ENCODE assay signal across 13 cellular contexts in the genomic region with DNA sequence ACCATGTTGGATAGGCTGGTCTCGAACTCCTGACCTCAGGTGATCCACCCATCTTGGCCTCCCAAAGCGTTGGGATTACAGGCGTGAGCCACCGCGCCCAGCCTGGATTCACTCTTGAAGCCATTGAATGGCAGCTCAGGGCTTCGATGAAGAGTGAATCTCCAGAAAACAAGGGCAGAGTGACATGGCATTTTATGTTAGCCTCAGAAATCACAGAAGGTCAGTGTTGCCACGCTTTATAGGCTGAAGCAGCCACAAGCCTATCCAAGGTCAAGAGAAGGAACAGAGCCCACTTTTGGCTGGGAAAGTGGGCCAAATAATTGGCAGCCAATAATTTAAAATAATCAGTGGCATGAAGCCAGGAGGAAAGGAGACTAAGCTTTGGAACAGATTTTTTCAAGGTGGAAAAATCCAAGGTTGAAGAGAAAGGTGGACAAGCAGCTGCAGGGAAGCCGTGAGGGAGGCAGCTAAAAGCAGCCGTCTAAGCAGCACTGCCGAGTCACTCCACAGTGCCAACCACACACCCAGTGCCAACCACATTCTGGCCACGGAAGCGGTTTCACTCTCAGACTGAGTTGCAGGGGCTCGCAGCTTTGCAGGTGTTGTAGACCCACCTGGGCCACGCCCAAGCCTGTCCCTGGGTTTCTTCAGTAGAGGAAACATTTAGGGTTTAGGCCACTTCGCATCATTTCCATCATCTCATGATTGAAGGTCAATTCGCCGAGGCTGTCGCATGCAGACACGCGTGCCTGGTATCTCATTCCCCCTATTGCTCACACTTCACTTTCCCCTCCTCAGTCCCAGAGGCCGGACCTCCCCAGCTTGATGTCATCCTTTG. TPM values are rescaled to one million over a fixed set of nuclear protein-coding genes. Genes with fewer than 3 reads are reported as not detected.
DNase-seq lines count a peak whose midpoint lies in the region; ATAC-seq and TF ChIP-seq lines count a peak whose summit lies in the region.
"Had no signal": no experiment of that assay in that cellular context is flagged by ENCODE, and none has a peak within 500 bp of the region (broad histone marks: within the 10 kb centered on the region; RNA-seq: fewer than 3 reads in every experiment).

No MANE protein-coding gene starts in this region.

- H3K4me3 ChIP-seq in GM12865 (ENCODE audit: low read depth, low read length) (no peak overlapping the region), OCI-LY7 (ENCODE audit: low read depth, low read length, poor library complexity, severe bottlenecking) (no peak overlapping the region)
- H3K4me3 ChIP-seq: esophagus muscularis mucosa had no signal

- peak overlapping the region; percentile 85 for H3K27ac ChIP-seq in angular gyrus (ENCODE audit: low read depth, low read length)
- no peak overlapping the region for H3K27ac ChIP-seq in OCI-LY7 (ENCODE audit: low read depth, low read length, poor library complexity, severe bottlenecking)
- H3K27ac ChIP-seq: esophagus muscularis mucosa had no signal

- peak overlapping the region; percentile 22 for H3K4me3 Mint-ChIP-seq in activated CD4-positive, alpha-beta T cell treated with anti-CD3 and anti-CD28 coated beads, Interleukin-2, amount 10 ng/mL, durations not matched to agents 7 days and 5 days

- H3K9me3 ChIP-seq in OCI-LY7 (ENCODE audit: low read length), result no peaks in the 10 kb centered on the region
- H3K9me3 ChIP-seq: esophagus muscularis mucosa had no signal

- H3K4me1 ChIP-seq in OCI-LY7 (ENCODE audit: insufficient read depth, low read length, poor library complexity, severe bottlenecking), result no peaks in the 10 kb centered on the region
- H3K4me1 ChIP-seq: esophagus muscularis mucosa had no signal

- H3K36me3 ChIP-seq in OCI-LY7 (ENCODE audit: insufficient read depth, low read length), result no peaks in the 10 kb centered on the region

- H3K36me3 Mint-ChIP-seq in activated CD4-positive, alpha-beta T cell treated with anti-CD3 and anti-CD28 coated beads, Interleukin-2, amount 10 ng/mL, durations not matched to agents 7 days and 5 days (ENCODE audit: low read depth), result peaks cover under 1% of the 10 kb centered on the region

- H4K20me1 ChIP-seq in OCI-LY7 (ENCODE audit: insufficient read depth, low read length), result no peaks in the 10 kb centered on the region

- TF ChIP-seq CTCF in GM12865 (IDR thresholded peaks at IDR 0.05; ENCODE audit: insufficient read depth, low read depth, low read length, missing control alignments) (no peak), OCI-LY7 (conservative IDR thresholded peaks at IDR 0.05; ENCODE audit: low read length) (no peak)

- intact Hi-C loops in OCI-LY7 (cut with micrococcal nuclease; ENCODE audit: unreplicated experiment), result loop anchor here (5.0 kb wide), 1 partner anchor 50 kb away; no protein-coding TSS in a partner anchor

- H3K9me3 Mint-ChIP-seq in activated CD4-positive, alpha-beta T cell treated with anti-CD3 and anti-CD28 coated beads, Interleukin-2, amount 10 ng/mL, durations not matched to agents 7 days and 5 days, result no peaks in the 10 kb centered on the region

- H3K4me2 ChIP-seq in OCI-LY7 (ENCODE audit: low read length), result no peak overlapping the region

- CTCF ChIA-PET in activated CD4-positive, alpha-beta T cell treated with anti-CD3 and anti-CD28 coated beads, Interleukin-2, amount 10 ng/mL, durations not matched to agents 7 days and 5 days (lab: Charles Lee), result interaction anchor here (0.6 to 2.9 kb wide), 5 partner anchors 9 to 256 kb away, joined by 3 to 11 read pairs (median 4); no protein-coding TSS in a partner anchor
- CTCF ChIA-PET in OCI-LY7 (lab: Charles Lee; ENCODE audit: unreplicated experiment) (no interaction called here), HEK293T (lab: Yijun Ruan, JAX) (no interaction called here)

- POLR2A ChIA-PET in activated CD4-positive, alpha-beta T cell treated with anti-CD3 and anti-CD28 coated beads, Interleukin-2, amount 10 ng/mL, durations not matched to agents 7 days and 5 days (lab: Charles Lee), result interaction anchor here (0.6 kb wide), 1 partner anchor 16 kb away, joined by 3 read pairs; no protein-coding TSS in a partner anchor
- POLR2A ChIA-PET in OCI-LY7 (lab: Charles Lee), result interaction anchor here (0.7 kb wide), 2 partner anchors 75 to 1775 kb away, joined by 6 read pairs; no protein-coding TSS in a partner anchor
- POLR2A ChIA-PET in HEK293T (lab: Yijun Ruan, JAX), result no interaction called here

- H3K79me2 ChIP-seq in OCI-LY7 (ENCODE audit: insufficient read depth, low read depth, low read length), result no peaks in the 10 kb centered on the region

- no peaks in the 10 kb centered on the region for H3K9me2 ChIP-seq in OCI-LY7 (ENCODE audit: insufficient read depth, low read length)

- peaks cover 10% of the 10 kb centered on the region for H3K27me3 Mint-ChIP-seq in activated CD4-positive, alpha-beta T cell treated with anti-CD3 and anti-CD28 coated beads, Interleukin-2, amount 10 ng/mL, durations not matched to agents 7 days and 5 days

- no peak for ATAC-seq in GM21825 (IDR thresholded peaks at IDR 0.05; ENCODE audit: unreplicated experiment)
- ATAC-seq: sciatic nerve had no signal

- peaks cover 20% of the 10 kb centered on the region for H3K4me1 Mint-ChIP-seq in activated CD4-positive, alpha-beta T cell treated with anti-CD3 and anti-CD28 coated beads, Interleukin-2, amount 10 ng/mL, durations not matched to agents 7 days and 5 days

- DNase-seq in GM12865 (ENCODE audit: low read depth) (peak; percentile 57), medulla oblongata (ENCODE audit: extremely low spot score) (no peak), OCI-LY7 (ENCODE audit: low spot score) (no peak), HEK293T (ENCODE audit: extremely low spot score) (no peak)
- DNase-seq in activated CD4-positive, alpha-beta T cell treated with anti-CD3 and anti-CD28 coated beads, Interleukin-2, amount 10 ng/mL, durations not matched to agents 7 days and 5 days, result peak; percentile 66
- peak; percentile 27 to 47 for DNase-seq in stimulated activated CD4-positive, alpha-beta T cell treated with anti-CD3 and anti-CD28 coated beads, Interleukin-4, amount 100 ng/mL, for 4 hours
- DNase-seq: NCI-H1105, Right ventricle myocardium superior had no signal

- H2AFZ ChIP-seq in OCI-LY7 (ENCODE audit: low read length), result no peak overlapping the region

- no peak overlapping the region for H3K27ac Mint-ChIP-seq in activated CD4-positive, alpha-beta T cell treated with anti-CD3 and anti-CD28 coated beads, Interleukin-2, amount 10 ng/mL, durations not matched to agents 7 days and 5 days

- no TSS peak for BruUV-seq in OCI-LY7 (replicated peaks; lab: Mats Ljungman, UMichigan)

TF ChIP-seq in HEK293T, 16 proteins besides CTCF, POLR2A, EP300 and RAD21:
- TF ChIP-seq HDGF (IDR thresholded peaks at IDR 0.05; ENCODE audit: borderline replicate concordance) (no peak), ELF4 (IDR thresholded peaks at IDR 0.05) (no peak), FOXK2 (IDR thresholded peaks at IDR 0.05) (no peak), BHLHE40 (IDR thresholded peaks at IDR 0.05; ENCODE audit: borderline replicate concordance) (no peak), SUZ12 (IDR thresholded peaks at IDR 0.05) (no peak), SP1 (IDR thresholded peaks at IDR 0.05) (no peak), CTBP1 (IDR thresholded peaks at IDR 0.05; ENCODE audit: borderline replicate concordance) (no peak), LEF1 (IDR thresholded peaks at IDR 0.05; ENCODE audit: borderline replicate concordance) (no peak), ZNF384 (IDR thresholded peaks at IDR 0.05) (no peak), L3MBTL2 (conservative IDR thresholded peaks at IDR 0.05) (no peak), FOXA1 (IDR thresholded peaks at IDR 0.05) (no peak), TARDBP (IDR thresholded peaks at IDR 0.05) (no peak), FOXM1 (IDR thresholded peaks at IDR 0.05; ENCODE audit: borderline replicate concordance) (no peak)
- TF ChIP-seq, protein P1, sequence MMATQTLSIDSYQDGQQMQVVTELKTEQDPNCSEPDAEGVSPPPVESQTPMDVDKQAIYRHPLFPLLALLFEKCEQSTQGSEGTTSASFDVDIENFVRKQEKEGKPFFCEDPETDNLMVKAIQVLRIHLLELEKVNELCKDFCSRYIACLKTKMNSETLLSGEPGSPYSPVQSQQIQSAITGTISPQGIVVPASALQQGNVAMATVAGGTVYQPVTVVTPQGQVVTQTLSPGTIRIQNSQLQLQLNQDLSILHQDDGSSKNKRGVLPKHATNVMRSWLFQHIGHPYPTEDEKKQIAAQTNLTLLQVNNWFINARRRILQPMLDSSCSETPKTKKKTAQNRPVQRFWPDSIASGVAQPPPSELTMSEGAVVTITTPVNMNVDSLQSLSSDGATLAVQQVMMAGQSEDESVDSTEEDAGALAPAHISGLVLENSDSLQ (IDR thresholded peaks at IDR 0.05), result no peak
TF ChIP-seq in HEK293T: peak in this region for 0.

RNA-seq across cellular contexts. Expression of a gene that starts 17.4 kb away (rescaled TPM):
- total RNA-seq in activated CD4-positive, alpha-beta T cell treated with anti-CD3 and anti-CD28 coated beads, Interleukin-2, amount 10 ng/mL, durations not matched to agents 7 days and 5 days, result not detected
- total RNA-seq in OCI-LY7 (2014; rRNA removed; shearing (Covaris generic)), result not detected in 2 replicates
- not detected in 2 replicates for total RNA-seq in OCI-LY7 (2022)
- total RNA-seq: esophagus muscularis mucosa, liver, sciatic nerve had no signal

RNA-seq across cellular contexts. Expression of a gene that starts 30.5 kb away (rescaled TPM):
- not detected for total RNA-seq in activated CD4-positive, alpha-beta T cell treated with anti-CD3 and anti-CD28 coated beads, Interleukin-2, amount 10 ng/mL, durations not matched to agents 7 days and 5 days
- not detected in 2 replicates for total RNA-seq in OCI-LY7 (2014; rRNA removed; shearing (Covaris generic))
- total RNA-seq in OCI-LY7 (2022), result not detected in 2 replicates
- total RNA-seq: esophagus muscularis mucosa, Right ventricle myocardium superior, sciatic nerve had no signal

RNA-seq across cellular contexts. Expression of a gene that starts 56.1 kb away (rescaled TPM):
- total RNA-seq in activated CD4-positive, alpha-beta T cell treated with anti-CD3 and anti-CD28 coated beads, Interleukin-2, amount 10 ng/mL, durations not matched to agents 7 days and 5 days, result 10 to 100 TPM; 30.6 to 37.2 TPM
- total RNA-seq in OCI-LY7 (2014; rRNA removed; shearing (Covaris generic)), result 78.1 and 85.8 TPM in 2 replicates
- total RNA-seq in OCI-LY7 (2022), result 73.2 and 73.3 TPM in 2 replicates

RNA-seq across cellular contexts. Expression of a gene that starts 57.7 kb away (rescaled TPM):
- total RNA-seq in activated CD4-positive, alpha-beta T cell treated with anti-CD3 and anti-CD28 coated beads, Interleukin-2, amount 10 ng/mL, durations not matched to agents 7 days and 5 days, result 10 to 100 TPM; 22.2 to 24.4 TPM
- total RNA-seq in OCI-LY7 (2014; rRNA removed; shearing (Covaris generic)), result 15.7 and 18.1 TPM in 2 replicates
- total RNA-seq in OCI-LY7 (2022), result 15.7 and 15.8 TPM in 2 replicates

RNA-seq across cellular contexts. Expression of a gene that starts 57.7 kb away (rescaled TPM):
- total RNA-seq in activated CD4-positive, alpha-beta T cell treated with anti-CD3 and anti-CD28 coated beads, Interleukin-2, amount 10 ng/mL, durations not matched to agents 7 days and 5 days, result 1 to 10 TPM; 8.5 to 9.0 TPM
- total RNA-seq in OCI-LY7 (2014; rRNA removed; shearing (Covaris generic)), result 3.2 and 4.1 TPM in 2 replicates
- total RNA-seq in OCI-LY7 (2022), result 5.2 and 5.3 TPM in 2 replicates

Comparison
In these comparisons a context has a peak if more than half of its experiments do, and no peak if none do; other contexts are left out.
1. DNase-seq: peak in GM12865 (single experiment), activated CD4-positive, alpha-beta T cell treated with anti-CD3 and anti-CD28 coated beads, Interleukin-2, amount 10 ng/mL, durations not matched to agents 7 days and 5 days (single experiment) and stimulated activated CD4-positive, alpha-beta T cell treated with anti-CD3 and anti-CD28 coated beads, Interleukin-4, amount 100 ng/mL, for 4 hours (2 of 2); none in medulla oblongata (single experiment), OCI-LY7 (single experiment) and HEK293T (single experiment).